ENCODE assay signal across 6 cellular contexts in the genomic region with DNA sequence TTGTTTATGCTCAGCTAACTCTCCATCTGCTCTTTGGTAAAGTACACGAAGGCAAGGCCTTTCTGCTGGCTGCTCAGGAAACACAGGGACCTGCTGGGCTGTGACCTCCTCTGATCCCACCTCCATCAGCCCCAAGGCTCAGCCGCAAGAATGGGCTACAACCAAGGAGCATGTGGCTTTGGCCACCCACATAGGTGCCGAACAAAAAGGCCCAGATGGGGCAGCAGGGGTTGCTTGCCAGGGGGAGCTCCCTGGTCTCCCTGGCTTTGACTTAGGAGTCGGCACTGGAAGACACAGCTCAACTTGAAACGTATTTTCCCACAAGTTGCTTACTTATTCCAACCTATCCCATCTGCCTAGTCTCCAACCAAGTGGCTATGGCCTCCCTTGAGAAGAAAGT.
"Had no signal": no experiment of that assay in that cellular context is flagged by ENCODE, and none has a peak within 500 bp of the region (broad histone marks: within the 10 kb centered on the region; RNA-seq: fewer than 3 reads in every experiment).

No MANE protein-coding gene starts in this region.

- H3K27ac Mint-ChIP-seq: GM23338, H9 had no signal

- H3K9me3 Mint-ChIP-seq: GM23338, H9 had no signal

- H3K4me1 Mint-ChIP-seq: GM23338 had no signal

- H3K4me3 ChIP-seq: GM23338 had no signal

- H3K27ac ChIP-seq: HL-60 had no signal

- ATAC-seq: GM23338, HepG2 had no signal

- H3K4me3 Mint-ChIP-seq: GM23338, H9 had no signal

- DNase-seq: H9, HCEC 1CT, IMR-90 had no signal
